In the genomic region with DNA sequence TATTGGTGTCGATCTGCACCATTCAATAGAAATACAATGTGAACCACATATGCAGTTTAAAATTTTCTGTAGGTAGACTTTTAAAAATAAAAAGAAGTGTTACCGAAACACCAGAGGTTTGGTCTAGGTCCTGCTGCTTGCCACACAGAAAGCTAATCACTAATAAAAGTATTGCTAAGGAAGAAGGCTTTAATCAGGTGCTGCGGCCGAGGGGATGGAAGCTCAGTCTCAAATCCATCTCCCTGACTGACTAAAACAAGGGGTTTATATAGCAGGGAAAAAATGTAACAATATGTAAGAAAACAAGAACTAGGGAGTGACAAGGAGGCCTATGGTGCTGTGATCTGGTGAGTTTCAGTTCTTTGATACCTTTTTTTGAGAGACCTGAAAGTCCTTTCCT, we compare ENCODE assay signal across 11 cellular contexts.
"Had no signal": no experiment of that assay in that cellular context is flagged by ENCODE, and none has a peak within 500 bp of the region (broad histone marks: within the 10 kb centered on the region; RNA-seq: fewer than 3 reads in every experiment).

No MANE protein-coding gene starts in this region.

- DNase-seq: GM23248, GOT3, H7, H9, HCEC 1CT, HFFc6 had no signal

- H3K4me1 ChIP-seq: HAP-1 had no signal

- H2AFZ ChIP-seq: GM23248, GM23338 had no signal

- FAIRE-seq: H1, H54 had no signal

- H3K9me3 ChIP-seq: HAP-1 had no signal

- H3K9ac ChIP-seq: GM23248 had no signal

- H3K4me3 ChIP-seq: GM23248, GM23338, HAP-1 had no signal

- ATAC-seq: GM23338, HCT116 had no signal

- H3K27ac ChIP-seq: GM23248 had no signal

- H3K4me2 ChIP-seq: GM23338 had no signal

- H3K36me3 ChIP-seq: HAP-1 had no signal
